In genomic region chr2:229728360-229728759, GRCh38 we compare ENCODE assay signal across 20 cellular contexts. TPM values are rescaled to one million over a fixed set of nuclear protein-coding genes. Genes with fewer than 3 reads are reported as not detected.
DNase-seq lines count a peak whose midpoint lies in the region; ATAC-seq, FAIRE-seq and TF ChIP-seq lines count a peak whose summit lies in the region.
"Had no signal": no experiment of that assay in that cellular context is flagged by ENCODE, and none has a peak within 500 bp of the region (broad histone marks: within the 10 kb centered on the region; RNA-seq: fewer than 3 reads in every experiment).

No MANE protein-coding gene starts in this region.

- H4K8ac ChIP-seq in neuronal stem cell (ENCODE audit: low read depth, low read length), result no peak overlapping the region

- no peaks in the 10 kb centered on the region for H3K9me3 ChIP-seq in breast epithelium
- no peaks in the 10 kb centered on the region for H3K9me3 ChIP-seq in neuronal stem cell (replicated peaks in 1 of 2; ENCODE audit: control insufficient read depth in 2 of 2, insufficient read depth in 1 of 2, low read depth in 1 of 2, low read length in 2 of 2)
- H3K9me3 ChIP-seq: HAP-1 had no signal

- no peak overlapping the region for H3K27ac ChIP-seq in breast epithelium
- no peak overlapping the region for H3K27ac ChIP-seq in neuronal stem cell (replicated peaks; ENCODE audit: low read length)
- H3K27ac ChIP-seq: C4-2B, RWPE1 had no signal

- H3K36me3 ChIP-seq in breast epithelium (no peaks in the 10 kb centered on the region), bronchial epithelial cell (ENCODE audit: control insufficient read depth, insufficient read depth, low read length) (no peaks in the 10 kb centered on the region), neuronal stem cell (replicated peaks in 1 of 2; ENCODE audit: control insufficient read depth in 2 of 2, insufficient read depth in 2 of 2, low read length in 2 of 2) (no peaks in the 10 kb centered on the region)
- H3K36me3 ChIP-seq: HAP-1 had no signal

- H3K4me2 ChIP-seq in neuronal stem cell (ENCODE audit: insufficient read depth, low read length, poor library complexity, severe bottlenecking), result no peak overlapping the region

- H3K27me3 ChIP-seq in breast epithelium, result no peaks in the 10 kb centered on the region
- H3K27me3 ChIP-seq in bronchial epithelial cell (ENCODE audit: control insufficient read depth, insufficient read depth, low read length), result no peaks in the 10 kb centered on the region
- peaks cover 0 to 3% (median 0%) of the 10 kb centered on the region in 3 experiments for H3K27me3 ChIP-seq in neuronal stem cell (ENCODE audit: control insufficient read depth in 3 of 3, insufficient read depth in 3 of 3, low read depth in 1 of 3, low read length in 3 of 3)

- FAIRE-seq in bronchial epithelial cell (lab: Jason Lieb, UNC), result no peak
- FAIRE-seq: A204.1 had no signal

- no peak overlapping the region for H3K23ac ChIP-seq in neuronal stem cell (ENCODE audit: low read depth, low read length, poor library complexity)

- CTCF ChIA-PET in MCF 10A (lab: Yijun Ruan, JAX), result no interaction called here

- H3K4me3 ChIP-seq in breast epithelium (no peak overlapping the region), bronchial epithelial cell (ENCODE audit: low read depth, low read length) (no peak overlapping the region), neuronal stem cell (ENCODE audit: low read length in 2 of 2) (no peak overlapping the region)
- H3K4me3 ChIP-seq: HAP-1 had no signal

- no peak overlapping the region for H3K18ac ChIP-seq in neuronal stem cell (ENCODE audit: low read length)

- no peak for TF ChIP-seq CTCF in MCF 10A (IDR thresholded peaks at IDR 0.05; ENCODE audit: unreplicated experiment)
- TF ChIP-seq CTCF in breast epithelium (IDR thresholded peaks at IDR 0.05), result no peak
- TF ChIP-seq CTCF in bronchial epithelial cell (IDR thresholded peaks at IDR 0.05; ENCODE audit: insufficient read depth, low read length, severe bottlenecking), result no peak

- no peak overlapping the region for H2BK5ac ChIP-seq in neuronal stem cell (ENCODE audit: low read length)

- DNase-seq in MCF 10A (ENCODE audit: unreplicated experiment) (peak; percentile 62), breast epithelium (ENCODE audit: low spot score in 2 of 2) (no peak), MV-4-11 (lab: John Stamatoyannopoulos, UW) (peak; percentile 19), bronchial epithelial cell (ENCODE audit: low read depth) (peak; percentile 71), NCI-H187 (lab: John Stamatoyannopoulos, UW) (no peak), neuronal stem cell (ENCODE audit: low spot score) (no peak), DMS114 treated with DMSO at 0.1 percent for 48 hours (lab: John Stamatoyannopoulos, UW; ENCODE audit: unreplicated experiment) (no peak)
- DNase-seq: DMS153; KBM-7; NCI-H1417; NCI-H1930; NCI-H526 treated with DMSO at 0.1 percent for 48 hours; NK-92 treated with Interleukin-12 subunit alpha and Interleukin-12 subunit beta, amount 100 ng/mL, for 24 hours; OCI-M1 had no signal

- no peak overlapping the region for H2BK12ac ChIP-seq in neuronal stem cell (ENCODE audit: low read length)

- H3K4ac ChIP-seq in neuronal stem cell (ENCODE audit: low read length), result no peak overlapping the region

- H3K27ac Mint-ChIP-seq in MCF 10A (ENCODE audit: low read depth, unreplicated experiment), result no peak overlapping the region

- H3K4me3 Mint-ChIP-seq in MCF 10A (ENCODE audit: unreplicated experiment), result no peak overlapping the region

- H2AFZ ChIP-seq in neuronal stem cell (ENCODE audit: low read length), result no peak overlapping the region

- no peaks in the 10 kb centered on the region for H3K4me1 Mint-ChIP-seq in MCF 10A (ENCODE audit: insufficient read depth, unreplicated experiment)

- ATAC-seq in GM19023 (IDR thresholded peaks at IDR 0.05; ENCODE audit: unreplicated experiment), result no peak

- H2BK15ac ChIP-seq in neuronal stem cell (ENCODE audit: low read length), result no peak overlapping the region

- H2BK120ac ChIP-seq in neuronal stem cell (ENCODE audit: low read depth, low read length), result no peak overlapping the region

- H3K4me1 ChIP-seq in breast epithelium (no peaks in the 10 kb centered on the region), neuronal stem cell (ENCODE audit: control insufficient read depth in 2 of 2, insufficient read depth in 1 of 2, low read depth in 1 of 2, low read length in 2 of 2) (no peaks in the 10 kb centered on the region)

- TF ChIP-seq POLR2A in breast epithelium (IDR thresholded peaks at IDR 0.05), result no peak

- POLR2A ChIA-PET in MCF 10A (lab: Yijun Ruan, JAX), result no interaction called here

- no peaks in the 10 kb centered on the region for H3K36me3 Mint-ChIP-seq in MCF 10A (ENCODE audit: insufficient read depth, unreplicated experiment)

- intact Hi-C loops in MCF 10A (cut with micrococcal nuclease) (no loop called here), breast epithelium (cut with DNase I; ENCODE audit: low total_unique reads) (no loop called here)

- H3K27me3 Mint-ChIP-seq in MCF 10A (ENCODE audit: insufficient read depth, unreplicated experiment), result peaks cover 10% of the 10 kb centered on the region

- no peaks in the 10 kb centered on the region for H3K9me3 Mint-ChIP-seq in MCF 10A (ENCODE audit: unreplicated experiment)

- no peak overlapping the region for H2AK5ac ChIP-seq in neuronal stem cell (ENCODE audit: low read depth, low read length)

- no peaks in the 10 kb centered on the region for H3K79me1 ChIP-seq in neuronal stem cell (ENCODE audit: low read depth, low read length)

- H3K14ac ChIP-seq in neuronal stem cell (ENCODE audit: low read length), result no peak overlapping the region

- no peak overlapping the region for H4K91ac ChIP-seq in neuronal stem cell (ENCODE audit: low read depth, low read length, poor library complexity)

- no TSS peak for BruUV-seq in MCF 10A (replicated peaks; lab: Mats Ljungman, UMichigan)

- H3K9ac ChIP-seq in neuronal stem cell (ENCODE audit: low read depth, low read length, poor library complexity), result no peak overlapping the region

RNA-seq across cellular contexts. Expression of gene DNER, which starts 14.0 kb away (rescaled TPM):
- total RNA-seq in MCF 10A (2022) (49.2 and 62.6 TPM in 2 replicates), breast epithelium (1 to 10 TPM; 1.3 to 2.6 (median 1.6) TPM), bronchial epithelial cell (0.51 and 1.8 TPM in 2 replicates)
- polyA plus RNA-seq in neuronal stem cell (2013, experiment 1 of 2), result 3.5 TPM
- polyA plus RNA-seq in neuronal stem cell (2013, experiment 2 of 2), result 3.9 TPM
- total RNA-seq: G401 had no signal

Comparison
In these comparisons a context has a peak if more than half of its experiments do, and no peak if none do; other contexts are left out.
1. DNase-seq: peak in MCF 10A (single experiment), MV-4-11 (single experiment) and bronchial epithelial cell (single experiment); none in breast epithelium (0 of 2), NCI-H187 (0 of 2), neuronal stem cell (single experiment) and DMS114 treated with DMSO at 0.1 percent for 48 hours (single experiment).
2. RNA of gene DNER, which starts 14.0 kb away (total RNA-seq): 49.2 to 62.6 TPM in MCF 10A; 0.51 to 1.8 TPM in bronchial epithelial cell and 1.3 to 2.6 TPM in breast epithelium; every median in the first group is over 10 times any median in the second.